ENCODE assay signal across 21 cellular contexts in the genomic region with DNA sequence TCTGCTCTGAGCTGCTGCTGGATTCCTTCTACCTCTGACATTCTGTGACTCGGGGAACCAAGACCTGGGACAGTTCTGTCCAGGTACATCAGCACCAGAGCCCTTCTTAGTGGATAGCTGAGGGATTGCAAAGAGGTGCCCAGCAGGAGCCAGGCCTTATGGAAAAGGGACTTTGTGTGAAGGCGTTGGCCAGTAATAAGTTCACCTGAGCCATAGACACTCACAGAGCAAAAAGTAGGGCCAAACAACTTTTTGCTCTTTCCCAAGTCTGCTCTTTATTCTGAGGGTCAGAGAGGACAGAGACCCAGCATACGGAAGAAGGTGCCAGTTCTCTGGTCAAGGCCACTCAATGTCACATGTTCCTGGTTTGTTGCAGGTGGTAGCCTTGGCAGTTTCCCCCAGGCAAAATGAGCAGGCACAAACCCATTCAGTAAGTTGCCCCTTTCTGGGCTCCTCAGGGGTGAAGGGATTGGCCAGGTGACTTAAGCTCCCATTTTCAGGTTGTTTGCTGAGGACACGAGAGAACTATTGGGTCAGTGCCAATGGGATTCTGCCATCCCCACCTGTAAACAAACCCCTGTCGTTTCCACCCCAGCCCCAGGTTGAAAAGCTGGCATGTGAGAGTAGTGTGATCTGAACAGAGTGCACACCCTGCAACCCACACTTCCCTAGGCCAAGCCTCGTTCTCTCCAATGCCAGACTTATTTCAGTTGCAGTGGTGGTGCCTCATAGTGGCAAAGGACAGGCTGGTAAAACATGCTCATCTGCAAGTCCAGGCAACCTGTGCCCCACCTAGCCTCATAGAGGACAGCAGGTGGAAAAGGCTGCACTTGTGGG.
"Had no signal": no experiment of that assay in that cellular context is flagged by ENCODE, and none has a peak within 500 bp of the region (broad histone marks: within the 10 kb centered on the region; RNA-seq: fewer than 3 reads in every experiment).

No MANE protein-coding gene starts in this region.

- H3K9me3 Mint-ChIP-seq: activated CD4-positive, alpha-beta T cell treated with anti-CD3 and anti-CD28 coated beads, Interleukin-2, amount 10 ng/mL, durations not matched to agents 24 days and 14 days; activated naive CD4-positive, alpha-beta T cell treated with anti-CD3 and anti-CD28 coated beads for 36 hours; activated naive CD8-positive, alpha-beta T cell treated with anti-CD3 and anti-CD28 coated beads, Interleukin-2, amount 50 U/mL, for 24 hours; activated T-cell treated with anti-CD3 and anti-CD28 coated beads, Interleukin-2, amount 50 U/mL, for 4 hours; memory B cell had no signal

- H3K36me3 Mint-ChIP-seq: memory B cell had no signal

- H3K4me1 ChIP-seq: left ventricle myocardium inferior had no signal

- H3K36me3 ChIP-seq: brain microvascular endothelial cell, left ventricle myocardium inferior, tibial artery had no signal

- H3K9me3 ChIP-seq: left ventricle myocardium inferior, tibial artery had no signal

- H3K4me3 ChIP-seq: left ventricle myocardium inferior, tibial artery had no signal

- H3K27ac Mint-ChIP-seq: activated CD4-positive, alpha-beta T cell treated with anti-CD3 and anti-CD28 coated beads, Interleukin-2, amount 10 ng/mL, durations not matched to agents 24 days and 14 days; activated CD8-positive, alpha-beta T cell treated with anti-CD3 and anti-CD28 coated beads, Interleukin-2, amount 10 ng/mL, durations not matched to agents 7 days and 5 days; activated naive CD4-positive, alpha-beta T cell treated with anti-CD3 and anti-CD28 coated beads for 36 hours; activated naive CD8-positive, alpha-beta T cell treated with anti-CD3 and anti-CD28 coated beads, Interleukin-2, amount 50 U/mL, for 24 hours; memory B cell; progenitor cell of endocrine pancreas had no signal

- DNase-seq: activated CD4-positive, alpha-beta T cell treated with anti-CD3 and anti-CD28 coated beads, Interleukin-2, amount 10 ng/mL, durations not matched to agents 24 days and 14 days; activated CD8-positive, alpha-beta memory T cell treated with anti-CD3 and anti-CD28 coated beads, Interleukin-2, amount 50 U/mL, for 4 hours; activated CD8-positive, alpha-beta T cell treated with anti-CD3 and anti-CD28 coated beads, Interleukin-2, amount 10 ng/mL, durations not matched to agents 7 days and 5 days; activated naive CD4-positive, alpha-beta T cell treated with anti-CD3 and anti-CD28 coated beads for 36 hours; activated naive CD8-positive, alpha-beta T cell treated with anti-CD3 and anti-CD28 coated beads, Interleukin-2, amount 50 U/mL, for 24 hours; activated T-cell treated with anti-CD3 and anti-CD28 coated beads, Interleukin-2, amount 50 U/mL, for 4 hours; aorta; brain microvascular endothelial cell; cerebellar nuclear complex; cortex of kidney; hypothalamus; kidney; left ventricle myocardium inferior; occipital lobe; stimulated activated CD4-positive, alpha-beta T cell treated with anti-CD3 and anti-CD28 coated beads, Interleukin-2, amount 100 ng/mL, for 24 hours; stimulated activated naive CD4-positive, alpha-beta T cell treated with Interleukin-2 at 50 U/mL for 16 hours; substantia nigra; T1000; tibial artery had no signal

- H3K27me3 ChIP-seq: brain microvascular endothelial cell, tibial artery had no signal

- H3K27me3 Mint-ChIP-seq: activated CD4-positive, alpha-beta T cell treated with anti-CD3 and anti-CD28 coated beads, Interleukin-2, amount 10 ng/mL, durations not matched to agents 24 days and 14 days had no signal

- H3K4me1 Mint-ChIP-seq: activated CD4-positive, alpha-beta T cell treated with anti-CD3 and anti-CD28 coated beads, Interleukin-2, amount 10 ng/mL, durations not matched to agents 24 days and 14 days; activated naive CD8-positive, alpha-beta T cell treated with anti-CD3 and anti-CD28 coated beads, Interleukin-2, amount 50 U/mL, for 24 hours had no signal

- H3K27ac ChIP-seq: brain microvascular endothelial cell, left ventricle myocardium inferior, tibial artery had no signal

- H3K4me3 Mint-ChIP-seq: activated CD4-positive, alpha-beta T cell treated with anti-CD3 and anti-CD28 coated beads, Interleukin-2, amount 10 ng/mL, durations not matched to agents 24 days and 14 days; activated CD8-positive, alpha-beta T cell treated with anti-CD3 and anti-CD28 coated beads, Interleukin-2, amount 10 ng/mL, durations not matched to agents 7 days and 5 days; activated naive CD4-positive, alpha-beta T cell treated with anti-CD3 and anti-CD28 coated beads for 36 hours; activated naive CD8-positive, alpha-beta T cell treated with anti-CD3 and anti-CD28 coated beads, Interleukin-2, amount 50 U/mL, for 24 hours; activated T-cell treated with anti-CD3 and anti-CD28 coated beads, Interleukin-2, amount 50 U/mL, for 4 hours; memory B cell had no signal

- ATAC-seq: activated CD8-positive, alpha-beta T cell treated with anti-CD3 and anti-CD28 coated beads, Interleukin-2, amount 10 ng/mL, durations not matched to agents 7 days and 5 days; activated naive CD8-positive, alpha-beta T cell treated with anti-CD3 and anti-CD28 coated beads, Interleukin-2, amount 50 U/mL, for 24 hours; activated T-cell treated with anti-CD3 and anti-CD28 coated beads, Interleukin-2, amount 50 U/mL, for 4 hours had no signal
